ENCODE assay signal across 8 cellular contexts in the genomic region with DNA sequence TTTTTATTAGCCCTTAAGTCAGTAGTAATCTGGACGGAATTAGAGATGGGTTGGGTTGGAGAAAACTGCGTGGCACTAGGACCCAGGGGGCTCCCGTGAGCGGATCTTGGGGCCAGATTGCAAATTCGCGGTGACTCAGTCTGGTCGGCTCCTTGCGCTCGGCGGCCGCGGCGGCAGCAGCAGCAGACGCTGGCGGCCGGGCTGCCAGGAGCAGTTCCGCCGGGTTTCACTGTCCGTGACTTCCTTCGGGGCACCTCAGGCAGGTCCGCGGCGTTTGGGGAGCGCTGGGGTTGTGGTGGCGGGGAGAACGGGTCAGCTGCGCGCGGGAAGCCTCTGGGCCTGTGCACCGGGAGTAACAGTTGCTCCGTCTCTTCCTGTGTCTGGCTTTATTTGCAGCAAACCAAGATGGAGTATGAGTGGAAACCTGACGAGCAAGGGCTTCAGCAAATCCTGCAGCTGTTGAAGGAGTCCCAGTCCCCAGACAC. TPM values are rescaled to one million over a fixed set of nuclear protein-coding genes. Genes with fewer than 3 reads are reported as not detected.
A peak's percentile ranks its signal among the peaks of the same experiment; 100 is the strongest.
DNase-seq lines count a peak whose midpoint lies in the region; ATAC-seq and TF ChIP-seq lines count a peak whose summit lies in the region.

No MANE protein-coding gene starts in this region.

- CTCF ChIA-PET in AG04450 (lab: Charles Lee), result no interaction called here

- ATAC-seq in GM18868 (IDR thresholded peaks at IDR 0.05; ENCODE audit: unreplicated experiment), result peak; percentile 85
- peak; percentile 71 for ATAC-seq in HG03103 (IDR thresholded peaks at IDR 0.05; ENCODE audit: low read depth, unreplicated experiment)
- ATAC-seq in central memory CD8-positive, alpha-beta T cell (replicated peaks; ENCODE audit: extremely low read depth, poor library complexity, severe bottlenecking), result peak; percentile 85

- peak overlapping the region; percentile 96 for H3K27ac Mint-ChIP-seq in central memory CD8-positive, alpha-beta T cell (ENCODE audit: low read depth)

- H3K36me3 Mint-ChIP-seq in central memory CD8-positive, alpha-beta T cell (ENCODE audit: insufficient read depth), result peaks cover 18% of the 10 kb centered on the region

- H3K27ac ChIP-seq in AG04450 (ENCODE audit: low read depth, low read length), result peak overlapping the region; percentile 81

- peak; percentile 76 for DNase-seq in AG04450 (ENCODE audit: low read depth, low spot score)
- DNase-seq in NCI-H2196 treated with DMSO at 0.1 percent for 48 hours (lab: John Stamatoyannopoulos, UW; ENCODE audit: unreplicated experiment), result peak; percentile 34
- DNase-seq in activated CD4-positive, CD25-positive, alpha-beta regulatory T cell treated with anti-CD3 and anti-CD28 coated beads, Interleukin-2, amount 50 U/mL, for 16 hours (ENCODE audit: low read depth, low spot score), result peak; percentile 71
- DNase-seq in central memory CD8-positive, alpha-beta T cell (ENCODE audit: low spot score in 2 of 2), result peak; percentile 67 to 70
- DNase-seq in islet precursor cell, result peak; percentile 96
- DNase-seq in stimulated activated CD4-positive, alpha-beta T cell treated with anti-CD3 and anti-CD28 coated beads, Interleukin-12 subunit alpha, Interleukin-12 subunit beta, amount 100 ng/mL, for 4 hours, result peak; percentile 79

- H3K27me3 ChIP-seq in AG04450 (ENCODE audit: control insufficient read depth, insufficient read depth, low read length), result no peaks in the 10 kb centered on the region

- POLR2A ChIA-PET in AG04450 (lab: Yijun Ruan, JAX), result interaction anchor here (0.5 kb wide), 1 partner anchor 74 kb away, joined by 4 read pairs; no protein-coding TSS in a partner anchor

- TF ChIP-seq CTCF in AG04450 (IDR thresholded peaks at IDR 0.05; ENCODE audit: low read depth, low read length), result no peak

- peak overlapping the region; percentile 87 for H3K4me3 ChIP-seq in AG04450 (ENCODE audit: low read depth, low read length)

- H3K4me1 Mint-ChIP-seq in central memory CD8-positive, alpha-beta T cell, result peaks cover 34% of the 10 kb centered on the region

- no peaks in the 10 kb centered on the region for H3K27me3 Mint-ChIP-seq in central memory CD8-positive, alpha-beta T cell

- no peaks in the 10 kb centered on the region for H3K9me3 ChIP-seq in AG04450 (ENCODE audit: control insufficient read depth, insufficient read depth, low read length)

- H3K9me3 Mint-ChIP-seq in central memory CD8-positive, alpha-beta T cell, result no peaks in the 10 kb centered on the region

- peak overlapping the region; percentile 99 for H3K4me3 Mint-ChIP-seq in central memory CD8-positive, alpha-beta T cell

RNA-seq across cellular contexts. Expression of a gene that starts 31.6 kb away (rescaled TPM):
- polyA plus RNA-seq in AG04450 (2011; rRNA removed), result 110 and 134 TPM in 2 replicates
- polyA minus RNA-seq in AG04450 (2011; rRNA and poly(A)+ RNA removed), result 244 and 342 TPM in 2 replicates

Comparison
In these comparisons a context has a peak if more than half of its experiments do, and no peak if none do; other contexts are left out.
1. Peak in every context shown above with its lines: DNase-seq, ATAC-seq, H3K4me3 ChIP-seq and H3K27ac ChIP-seq.
2. DNase-seq: peak in every context shown above with its lines; median percentile 96 in islet precursor cell; 79 in stimulated activated CD4-positive, alpha-beta T cell treated with anti-CD3 and anti-CD28 coated beads, Interleukin-12 subunit alpha, Interleukin-12 subunit beta, amount 100 ng/mL, for 4 hours; 76 in AG04450; 71 in activated CD4-positive, CD25-positive, alpha-beta regulatory T cell treated with anti-CD3 and anti-CD28 coated beads, Interleukin-2, amount 50 U/mL, for 16 hours; 68 in central memory CD8-positive, alpha-beta T cell; 34 in NCI-H2196 treated with DMSO at 0.1 percent for 48 hours.